ENCODE assay signal across 8 cellular contexts in the genomic region with DNA sequence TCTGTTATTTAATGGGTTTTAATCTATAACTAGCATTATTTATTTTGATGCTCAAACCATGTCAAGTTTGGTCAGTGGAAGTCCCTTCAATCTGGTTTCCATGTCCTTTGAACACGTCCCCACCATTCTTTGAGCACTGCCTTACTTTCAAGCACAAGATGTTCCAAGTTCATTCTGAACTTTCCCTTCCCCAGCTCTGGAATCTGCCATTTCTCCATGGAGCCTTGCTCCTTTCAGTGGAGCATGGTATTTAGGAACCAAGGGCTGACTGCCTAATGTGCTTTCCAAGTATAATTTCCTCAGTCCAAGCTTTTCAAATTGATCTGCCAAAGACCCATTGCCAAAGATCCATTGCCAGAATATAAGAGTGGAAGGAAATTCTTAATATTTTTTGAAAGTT. TPM values are rescaled to one million over a fixed set of nuclear protein-coding genes. Genes with fewer than 3 reads are reported as not detected.
DNase-seq lines count a peak whose midpoint lies in the region; ATAC-seq and TF ChIP-seq lines count a peak whose summit lies in the region.

No MANE protein-coding gene starts in this region.

- peaks cover 9% of the 10 kb centered on the region for H3K36me3 Mint-ChIP-seq in Caco-2 (ENCODE audit: insufficient read depth, unreplicated experiment)
- peaks cover 54% of the 10 kb centered on the region for H3K36me3 Mint-ChIP-seq in nephron progenitor cell (ENCODE audit: low read depth)

- TF ChIP-seq CTCF in Caco-2 (IDR thresholded peaks at IDR 0.05; ENCODE audit: insufficient read depth in 1 of 2, low read depth in 1 of 2, low read length in 1 of 2, severe bottlenecking in 1 of 2, unreplicated experiment in 1 of 2) (no peak), LNCaP clone FGC (IDR thresholded peaks at IDR 0.05; ENCODE audit: control insufficient read depth, extremely low read depth, insufficient read depth) (no peak), coronary artery (IDR thresholded peaks at IDR 0.05) (no peak), nephron progenitor cell (IDR thresholded peaks at IDR 0.05) (no peak)

- H3K36me3 ChIP-seq in Caco-2 (ENCODE audit: control insufficient read depth, insufficient read depth, low read length), result peaks cover 2% of the 10 kb centered on the region; the same call in 1 of the 2 replicates

- no peak overlapping the region for H3K27ac ChIP-seq in coronary artery

- CTCF ChIA-PET in Caco-2 (lab: Charles Lee), result no interaction called here

- ATAC-seq in HG02938 (IDR thresholded peaks at IDR 0.05; ENCODE audit: unreplicated experiment) (no peak), HG03025 (IDR thresholded peaks at IDR 0.05; ENCODE audit: low FRiP score, unreplicated experiment) (no peak)

- H3K27me3 ChIP-seq in Caco-2 (replicated peaks; ENCODE audit: control insufficient read depth, insufficient read depth, low read length), result no peaks in the 10 kb centered on the region

- H3K9me3 Mint-ChIP-seq in Caco-2 (ENCODE audit: unreplicated experiment) (peaks cover 21% of the 10 kb centered on the region), nephron progenitor cell (peaks cover 41% of the 10 kb centered on the region)

- BruUV-seq in Caco-2 (replicated peaks; lab: Mats Ljungman, UMichigan), result no TSS peak

- H3K27ac Mint-ChIP-seq in Caco-2 (ENCODE audit: unreplicated experiment), result no peak overlapping the region
- H3K27ac Mint-ChIP-seq in nephron progenitor cell, result no peak overlapping the region

- H3K4me1 Mint-ChIP-seq in Caco-2 (ENCODE audit: low read depth, unreplicated experiment) (no peaks in the 10 kb centered on the region), nephron progenitor cell (peaks cover 29% of the 10 kb centered on the region)

- DNase-seq in Caco-2 (no peak), LNCaP clone FGC (ENCODE audit: low read depth) (no peak), coronary artery (ENCODE audit: low spot score) (no peak), nephron progenitor cell (no peak), GM19238 (ENCODE audit: insufficient read length, low spot score) (no peak), NCI-H510A treated with DMSO at 0.1 percent for 48 hours (lab: John Stamatoyannopoulos, UW) (no peak)

- POLR2A ChIA-PET in Caco-2 (lab: Charles Lee), result no interaction called here

- intact Hi-C loops in Caco-2 (cut with micrococcal nuclease; ENCODE audit: unreplicated experiment), result loop anchor here (2.0 kb wide), 2 partner anchors 25 to 95 kb away; partner anchors contain the start of genes PSMC4 and ZNF780A

- H3K4me3 ChIP-seq in Caco-2 (ENCODE audit: low read depth, low read length) (peak overlapping the region; percentile 11; the same call in 1 of the 2 replicates), LNCaP clone FGC (ENCODE audit: low read depth, low read length) (peak overlapping the region; percentile 61), coronary artery (peak overlapping the region; percentile 81)

- H3K9me3 ChIP-seq in Caco-2, result peaks cover 8% of the 10 kb centered on the region

- peak overlapping the region; percentile 85 for H3K4me3 Mint-ChIP-seq in Caco-2 (ENCODE audit: unreplicated experiment)
- peak overlapping the region; percentile 99 for H3K4me3 Mint-ChIP-seq in nephron progenitor cell

- H3K27me3 Mint-ChIP-seq in Caco-2 (ENCODE audit: insufficient read depth, unreplicated experiment) (no peaks in the 10 kb centered on the region), nephron progenitor cell (ENCODE audit: low read depth, poor library complexity) (peaks cover 3% of the 10 kb centered on the region)

- no peaks in the 10 kb centered on the region; the same call in 1 of the 2 replicates for H3K4me1 ChIP-seq in Caco-2

RNA-seq across cellular contexts. Expression of gene ZNF546, which starts 1.1 kb away (rescaled TPM):
- total RNA-seq in Caco-2 (2022), result 0.98 and 1.0 TPM in 2 replicates

RNA-seq across cellular contexts. Expression of gene PSMC4, which starts 24.8 kb away (rescaled TPM):
- 183 and 196 TPM in 2 replicates for total RNA-seq in Caco-2 (2022)

Comparison
In these comparisons a context has a peak if more than half of its experiments do, and no peak if none do; other contexts are left out.
1. H3K4me3 ChIP-seq: peak in every context shown above with its lines; median percentile 81 in coronary artery; 61 in LNCaP clone FGC; 11 in Caco-2.